Comparison of ENCODE assay signal across 9 cellular contexts in genomic region chr11:65506316-65506769, GRCh38.
DNase-seq lines count a peak whose midpoint lies in the region; ATAC-seq and TF ChIP-seq lines count a peak whose summit lies in the region.
"Had no signal": no experiment of that assay in that cellular context is flagged by ENCODE, and none has a peak within 500 bp of the region (broad histone marks: within the 10 kb centered on the region; RNA-seq: fewer than 3 reads in every experiment).

No MANE protein-coding gene starts in this region.

- H3K4me3 ChIP-seq in GM08714 (ENCODE audit: low read length) (peak overlapping the region; percentile 99; the same call in 1 of the 2 replicates), LNCaP clone FGC (ENCODE audit: low read depth, low read length) (peak overlapping the region; percentile 78; the same call in 1 of the 2 replicates), coronary artery (peak overlapping the region; percentile 88), parathyroid adenoma (ENCODE audit: low read depth, low read length) (peak overlapping the region; percentile 100)

- H3K27me3 ChIP-seq in parathyroid adenoma (ENCODE audit: control insufficient read depth, insufficient read depth, low read length): no peaks in the 10 kb centered on the region
- H3K27me3 ChIP-seq: pancreas had no signal

- DNase-seq in LNCaP clone FGC (ENCODE audit: low read depth): no peak
- no peak for DNase-seq in coronary artery (ENCODE audit: low spot score)
- DNase-seq in inferior parietal cortex (ENCODE audit: extremely low spot score): no peak
- DNase-seq in activated CD8-positive, alpha-beta memory T cell treated with anti-CD3 and anti-CD28 coated beads for 24 hours: no peak
- DNase-seq in NCI-H345 treated with DMSO at 0.1 percent for 48 hours (lab: John Stamatoyannopoulos, UW; ENCODE audit: unreplicated experiment): no peak

- H2AFZ ChIP-seq in parathyroid adenoma: no peak overlapping the region

- peak overlapping the region; percentile 97 for H3K27ac ChIP-seq in coronary artery
- peak overlapping the region; percentile 100 for H3K27ac ChIP-seq in parathyroid adenoma

- H3K4me1 ChIP-seq in parathyroid adenoma: peaks cover 7% of the 10 kb centered on the region

- peaks cover 47% of the 10 kb centered on the region for H3K79me2 ChIP-seq in parathyroid adenoma

- no peak for TF ChIP-seq CTCF in LNCaP clone FGC (IDR thresholded peaks at IDR 0.05; ENCODE audit: control insufficient read depth, extremely low read depth, insufficient read depth)
- no peak for TF ChIP-seq CTCF in coronary artery (IDR thresholded peaks at IDR 0.05)
- no peak for TF ChIP-seq CTCF in parathyroid adenoma (IDR thresholded peaks at IDR 0.05)

- H3K9me3 ChIP-seq in parathyroid adenoma (ENCODE audit: control insufficient read depth, low read length): no peaks in the 10 kb centered on the region
- H3K9me3 ChIP-seq: pancreas had no signal

- ATAC-seq in GM21619 (IDR thresholded peaks at IDR 0.05; ENCODE audit: unreplicated experiment): no peak

- peak overlapping the region; percentile 99 for H3K9ac ChIP-seq in parathyroid adenoma

- peak overlapping the region; percentile 95 for H3K4me2 ChIP-seq in parathyroid adenoma (ENCODE audit: low read length)

- peaks cover 35% of the 10 kb centered on the region for H3K36me3 ChIP-seq in parathyroid adenoma (ENCODE audit: control insufficient read depth, insufficient read depth, low read length)
